ENCODE assay signal across 21 cellular contexts in genomic region chr1:204587621-204588020, GRCh38.
A peak's percentile ranks its signal among the peaks of the same experiment; 100 is the strongest.
DNase-seq lines count a peak whose midpoint lies in the region; TF ChIP-seq lines count a peak whose summit lies in the region.
"Had no signal": no experiment of that assay in that cellular context is flagged by ENCODE, and none has a peak within 500 bp of the region (broad histone marks: within the 10 kb centered on the region; RNA-seq: fewer than 3 reads in every experiment).

No MANE protein-coding gene starts in this region.

- H3K27me3 ChIP-seq in BLaER1 treated with 17β-estradiol and CSF1 and Interleukin-3, amounts not matched to agents 10 nM and 100 nM: no peaks in the 10 kb centered on the region
- H3K27me3 ChIP-seq in mesenchymal stem cell (ENCODE audit: control insufficient read depth in 1 of 2, insufficient read depth in 1 of 2, low read length in 2 of 2) (no peaks in the 10 kb centered on the region), adrenal gland (no peaks in the 10 kb centered on the region)

- no peak overlapping the region for H4K91ac ChIP-seq in mesenchymal stem cell (ENCODE audit: low read length)

- H3K4me3 ChIP-seq in BLaER1 treated with 17β-estradiol and CSF1 and Interleukin-3, amounts not matched to agents 10 nM and 100 nM: no peak overlapping the region
- H3K4me3 ChIP-seq in mesenchymal stem cell (ENCODE audit: insufficient read depth in 1 of 2, low read depth in 1 of 2, low read length in 2 of 2): no peak overlapping the region
- H3K4me3 ChIP-seq in adrenal gland: no peak overlapping the region
- H3K4me3 ChIP-seq: K562, SJSA1 had no signal

- H3K18ac ChIP-seq in mesenchymal stem cell (ENCODE audit: low read depth in 1 of 2, low read length in 2 of 2): no peak overlapping the region

- DNase-seq in DMS 273 (lab: John Stamatoyannopoulos, UW; ENCODE audit: unreplicated experiment): peak; percentile 77
- DNase-seq in NCI-H69 (lab: John Stamatoyannopoulos, UW): peak; percentile 65
- DNase-seq in mesenchymal stem cell: no peak
- DNase-seq in adrenal gland: no peak
- no peak for DNase-seq in activated CD4-positive, CD25-positive, alpha-beta regulatory T cell treated with anti-CD3 and anti-CD28 coated beads, Interleukin-2, amount 50 U/mL, for 72 hours
- no peak for DNase-seq in NCI-H1092 treated with DMSO at 0.1 percent for 48 hours (lab: John Stamatoyannopoulos, UW)
- no peak for DNase-seq in islet precursor cell
- DNase-seq: Calu3; CD8-positive, alpha-beta memory T cell; HCEC 1CT; MM.1S; NCI-H1048; NCI-H1436 treated with DMSO at 0.1 percent for 48 hours; NCI-H2029 treated with DMSO at 0.1 percent for 48 hours; OCI-M1; T-helper 1 cell had no signal

- no peak overlapping the region for H2BK12ac ChIP-seq in mesenchymal stem cell (ENCODE audit: low read length in 2 of 2)

- peak overlapping the region; percentile 38 for H2BK15ac ChIP-seq in mesenchymal stem cell (ENCODE audit: low read depth, poor library complexity, severe bottlenecking)

- H3K4ac ChIP-seq in mesenchymal stem cell (ENCODE audit: low read depth in 1 of 2, low read length in 2 of 2): no peak overlapping the region

- peak overlapping the region in 7 of 11 experiments; percentile 14 to 53 (median 31); a peak in 9 of 22 replicates for H3K4me2 ChIP-seq in BLaER1 treated with 17β-estradiol and CSF1 and Interleukin-3, amounts not matched to agents 10 nM and 100 nM
- H3K4me2 ChIP-seq in mesenchymal stem cell (ENCODE audit: low read length, poor library complexity, severe bottlenecking): no peak overlapping the region

- no peak overlapping the region for H2BK120ac ChIP-seq in mesenchymal stem cell (ENCODE audit: low read depth, low read length)

- H2AK5ac ChIP-seq in mesenchymal stem cell (ENCODE audit: low read length, severe bottlenecking): no peak overlapping the region

- no peaks in the 10 kb centered on the region for H3K36me3 ChIP-seq in BLaER1 treated with 17β-estradiol and CSF1 and Interleukin-3, amounts not matched to agents 10 nM and 100 nM
- H3K36me3 ChIP-seq in mesenchymal stem cell (ENCODE audit: control insufficient read depth in 1 of 2, insufficient read depth in 2 of 2, low read depth in 1 of 2, low read length in 2 of 2) (no peaks in the 10 kb centered on the region), adrenal gland (replicated peaks in 1 of 2) (no peaks in the 10 kb centered on the region)
- H3K36me3 ChIP-seq: SJSA1 had no signal

- no peak overlapping the region for H3K27ac ChIP-seq in BLaER1 treated with 17β-estradiol and CSF1 and Interleukin-3, amounts not matched to agents 10 nM and 100 nM
- H3K27ac ChIP-seq in mesenchymal stem cell (ENCODE audit: low read length, poor library complexity, severe bottlenecking): no peak overlapping the region
- H3K27ac ChIP-seq in adrenal gland: no peak overlapping the region
- H3K27ac ChIP-seq: C4-2B, HL-60, SJSA1 had no signal

- 84% methylated on average over 5 of the region's 6 CpGs for WGBS in mesenchymal stem cell
- 84 to 90% (median 89%) methylated on average over 5 to 6 of the region's 6 CpGs for WGBS in adrenal gland, 4 donors

- H2AFZ ChIP-seq in mesenchymal stem cell (ENCODE audit: low read depth, low read length): no peak overlapping the region

- H3K14ac ChIP-seq in mesenchymal stem cell (ENCODE audit: low read length in 2 of 2): no peak overlapping the region

- H3K4me1 ChIP-seq in BLaER1 treated with 17β-estradiol and CSF1 and Interleukin-3, amounts not matched to agents 10 nM and 100 nM: peaks cover 11 to 28% (median 24%) of the 10 kb centered on the region in 10 experiments
- H3K4me1 ChIP-seq in mesenchymal stem cell (ENCODE audit: control insufficient read depth, insufficient read depth, low read depth, low read length): peaks cover 12% of the 10 kb centered on the region
- H3K4me1 ChIP-seq in adrenal gland (replicated peaks in 1 of 2): no peaks in the 10 kb centered on the region

- H3K9me3 ChIP-seq in BLaER1 treated with 17β-estradiol and CSF1 and Interleukin-3, amounts not matched to agents 10 nM and 100 nM (replicated peaks in 1 of 11): no peaks in the 10 kb centered on the region
- H3K9me3 ChIP-seq in mesenchymal stem cell (ENCODE audit: control insufficient read depth, low read length) (no peaks in the 10 kb centered on the region), adrenal gland (replicated peaks in 1 of 3) (no peaks in the 10 kb centered on the region)
- H3K9me3 ChIP-seq: SJSA1 had no signal

- intact Hi-C loops in adrenal gland (cut with DNase I): no loop called here

- no peak overlapping the region for H3K9ac ChIP-seq in BLaER1 treated with 17β-estradiol and CSF1 and Interleukin-3, amounts not matched to agents 10 nM and 100 nM
- no peak overlapping the region for H3K9ac ChIP-seq in mesenchymal stem cell (ENCODE audit: low read length)

- H4K8ac ChIP-seq in mesenchymal stem cell (ENCODE audit: low read length): no peak overlapping the region

- H3K23ac ChIP-seq in mesenchymal stem cell (ENCODE audit: low read length in 2 of 2): no peak overlapping the region

- H3K79me1 ChIP-seq in mesenchymal stem cell (replicated peaks; ENCODE audit: low read length, poor library complexity, severe bottlenecking): no peaks in the 10 kb centered on the region

- TF ChIP-seq POLR2A in adrenal gland (IDR thresholded peaks at IDR 0.05): no peak

- TF ChIP-seq CTCF in adrenal gland (IDR thresholded peaks at IDR 0.05): no peak

- H2BK5ac ChIP-seq in mesenchymal stem cell (ENCODE audit: low read depth, low read length, poor library complexity, severe bottlenecking): no peak overlapping the region

- H4K20me1 ChIP-seq in BLaER1 treated with 17β-estradiol and CSF1 and Interleukin-3, amounts not matched to agents 10 nM and 100 nM: no peaks in the 10 kb centered on the region

Comparison
In these comparisons a context has a peak if more than half of its experiments do, and no peak if none do; other contexts are left out.
1. DNase-seq: peak in DMS 273 (single experiment) and NCI-H69 (single experiment); none in mesenchymal stem cell (single experiment), adrenal gland (0 of 7), activated CD4-positive, CD25-positive, alpha-beta regulatory T cell treated with anti-CD3 and anti-CD28 coated beads, Interleukin-2, amount 50 U/mL, for 72 hours (single experiment), NCI-H1092 treated with DMSO at 0.1 percent for 48 hours (single experiment) and islet precursor cell (single experiment).